Comparison of ENCODE assay signal across 15 cellular contexts in genomic region chr2:232339121-232340081, GRCh38. TPM values are rescaled to one million over a fixed set of nuclear protein-coding genes. Genes with fewer than 3 reads are reported as not detected.
A peak's percentile ranks its signal among the peaks of the same experiment; 100 is the strongest.
DNase-seq lines count a peak whose midpoint lies in the region; ATAC-seq, FAIRE-seq and TF ChIP-seq lines count a peak whose summit lies in the region.
"Had no signal": no experiment of that assay in that cellular context is flagged by ENCODE, and none has a peak within 500 bp of the region (broad histone marks: within the 10 kb centered on the region; RNA-seq: fewer than 3 reads in every experiment).

No MANE protein-coding gene starts in this region.

- in situ Hi-C loops in brain microvascular endothelial cell (cut with HindIII; ENCODE audit: low pct_ligation_motif_present, low sequenced_read_pairs): no loop called here
- in situ Hi-C loops in HepG2 (cut with HindIII; ENCODE audit: extremely low pct_ligation_motif_present, low pct_unique_long_range_greater_than_20kb): no loop called here

- no peak overlapping the region for H3K4me2 ChIP-seq in HepG2 (ENCODE audit: low read depth, low read length)

- H3K36me3 ChIP-seq in brain microvascular endothelial cell (replicated peaks) (no peaks in the 10 kb centered on the region), HepG2 (replicated peaks in 1 of 2; ENCODE audit: control insufficient read depth in 1 of 2, insufficient read depth in 2 of 2, low read length in 2 of 2) (0 out of 5 replicates have a peak, but pooled peaks cover 0 to 6% of the 10 kb centered on the region in 2 experiments)

- H3K9me3 ChIP-seq in HepG2 (ENCODE audit: low read length): no peaks in the 10 kb centered on the region
- H3K9me3 ChIP-seq: body of pancreas, mucosa of descending colon had no signal

- H3K27ac ChIP-seq in brain microvascular endothelial cell (no peak overlapping the region), HepG2 (ENCODE audit: extremely low read length, insufficient read depth, low read length) (no peak overlapping the region)
- H3K27ac ChIP-seq: body of pancreas had no signal

- H4K20me1 ChIP-seq in HepG2 (ENCODE audit: insufficient read depth, low read length): peaks cover 2% of the 10 kb centered on the region; the same call in 1 of the 2 replicates

- CTCF ChIA-PET in HepG2 (lab: Yijun Ruan, JAX; ENCODE audit: low intra/inter-chr PET ratio, low total read pairs): no interaction called here

- TF ChIP-seq EP300 in HepG2 (IDR thresholded peaks at IDR 0.05; ENCODE audit: low read depth in 2 of 2, low read length in 2 of 2) (no peak), HepG2 (CRISPR knock-in tag; IDR thresholded peaks at IDR 0.05; ENCODE audit: borderline replicate concordance) (no peak)

- H3K4me1 ChIP-seq in HepG2 (ENCODE audit: insufficient read depth, low read length): no peaks in the 10 kb centered on the region
- H3K4me1 ChIP-seq: body of pancreas had no signal

- TF ChIP-seq POLR2A in HepG2 (IDR thresholded peaks at IDR 0.05; ENCODE audit: insufficient read depth in 1 of 2, low read depth in 2 of 2, low read length in 2 of 2): no peak

- TF ChIP-seq CTCF in AG09309 (IDR thresholded peaks at IDR 0.05; ENCODE audit: control insufficient read depth, insufficient read depth, low read depth, low read length, missing control alignments) (peak; percentile 32), GM12874 (IDR thresholded peaks at IDR 0.05; ENCODE audit: insufficient read depth, low read depth, low read length) (0 out of 2 replicates have a peak, but pooled peaks have one; percentile 22), brain microvascular endothelial cell (IDR thresholded peaks at IDR 0.05; ENCODE audit: low read depth, low read length, missing control alignments) (peak; percentile 37), HepG2 (CRISPR knock-in tag; IDR thresholded peaks at IDR 0.05) (peak; percentile 54)

- H3K4me3 ChIP-seq in AG09309 (ENCODE audit: control insufficient read depth, low read depth, low read length): no peak overlapping the region
- H3K4me3 ChIP-seq in brain microvascular endothelial cell (ENCODE audit: low read depth, low read length): no peak overlapping the region
- no peak overlapping the region for H3K4me3 ChIP-seq in HepG2 (replicated peaks in 1 of 3; ENCODE audit: insufficient read depth in 1 of 3, low read depth in 2 of 3, low read length in 3 of 3)
- H3K4me3 ChIP-seq: body of pancreas, mucosa of descending colon had no signal

- H3K27me3 ChIP-seq in brain microvascular endothelial cell (replicated peaks) (no peaks in the 10 kb centered on the region), HepG2 (ENCODE audit: control insufficient read depth in 1 of 2, insufficient read depth in 2 of 2, low read length in 2 of 2) (peaks cover 0 to 6% of the 10 kb centered on the region in 2 experiments; a peak in 1 of 5 replicates)
- H3K27me3 ChIP-seq: body of pancreas had no signal

- no peak overlapping the region for H2AFZ ChIP-seq in HepG2 (ENCODE audit: low read length)

- POLR2A ChIA-PET in HepG2 (lab: Yijun Ruan, JAX): no interaction called here

- no peak overlapping the region for H3K9ac ChIP-seq in HepG2 (ENCODE audit: insufficient read depth, low read depth, low read length)

- intact Hi-C loops in HepG2 (cut with micrococcal nuclease; ENCODE audit: unreplicated experiment): no loop called here

- no peak for FAIRE-seq in HepG2 (lab: Jason Lieb, UNC)

- DNase-seq in AG09309 (ENCODE audit: low read depth) (no peak), brain microvascular endothelial cell (no peak), HepG2 (ENCODE audit: low spot score) (no peak), GF-D8 (lab: John Stamatoyannopoulos, UW) (no peak), NCI-H1048 (lab: John Stamatoyannopoulos, UW) (no peak), mucosa of gallbladder (ENCODE audit: low spot score) (no peak), NCI-H1930 (lab: John Stamatoyannopoulos, UW) (no peak)
- DNase-seq: activated CD8-positive, alpha-beta memory T cell treated with anti-CD3 and anti-CD28 coated beads, Interleukin-2, amount 50 U/mL, for 4 hours; NCI-H226; stimulated activated CD4-positive, alpha-beta T cell treated with anti-CD3 and anti-CD28 coated beads, Interleukin-4, amount 100 ng/mL, for 4 hours had no signal

- peak; percentile 60 for ATAC-seq in HepG2
- ATAC-seq: body of pancreas had no signal

- H3K79me2 ChIP-seq in HepG2 (ENCODE audit: insufficient read depth, low read length): no peaks in the 10 kb centered on the region

- no TSS peak for BruUV-seq in HepG2 (replicated peaks; lab: Mats Ljungman, UMichigan)

- WGBS in HepG2 (ENCODE audit: low lambda C conversion rate): 62% methylated on average over 22 of the region's 23 CpGs

- no peak for TF ChIP-seq RAD21 in HepG2 (CRISPR knock-in tag; IDR thresholded peaks at IDR 0.05)

TF ChIP-seq in HepG2, 621 proteins besides CTCF, POLR2A, EP300 and RAD21 (continues in another document):
- TF ChIP-seq MZF1 (CRISPR knock-in tag; IDR thresholded peaks at IDR 0.05; ENCODE audit: borderline replicate concordance): no peak
- no peak for TF ChIP-seq MEIS2 (CRISPR knock-in tag; IDR thresholded peaks at IDR 0.05)
- TF ChIP-seq AGO2 (optimal IDR thresholded peaks at IDR 0.05; ENCODE audit: low read depth, low read length): peak; percentile 79
- no peak for TF ChIP-seq FOXK1 (CRISPR knock-in tag; IDR thresholded peaks at IDR 0.05; ENCODE audit: borderline replicate concordance, low read depth)
- no peak for TF ChIP-seq ZNF737 (CRISPR knock-in tag; IDR thresholded peaks at IDR 0.05; ENCODE audit: borderline replicate concordance)
- TF ChIP-seq REPIN1 (CRISPR knock-in tag; IDR thresholded peaks at IDR 0.05; ENCODE audit: borderline replicate concordance, low read depth): no peak
- TF ChIP-seq MYC (CRISPR knock-in tag; IDR thresholded peaks at IDR 0.05; ENCODE audit: borderline replicate concordance): 0 out of 2 replicates have a peak, but pooled peaks have one; percentile 13
- peak; percentile 12; the same call in 1 of the 2 replicates for TF ChIP-seq ZNF687 (CRISPR knock-in tag; IDR thresholded peaks at IDR 0.05)

RNA-seq across cellular contexts. Expression of gene ALPP, which starts 39.1 kb away (rescaled TPM):
- not detected in 2 replicates for total RNA-seq in HepG2 (2016; rRNA removed; fragmentation: Illumina TruSeq; extraction: Trizol)
- not detected in 2 replicates for total RNA-seq in HepG2 (2016; cell fraction: cytosol; rRNA removed; fragmentation: Illumina TruSeq; extraction: Trizol; ENCODE audit: low read depth)
- not detected in 2 replicates for total RNA-seq in HepG2 (2016; cell fraction: insoluble cytoplasmic fraction; rRNA removed; fragmentation: Illumina TruSeq; extraction: Trizol)
- not detected in 2 replicates for total RNA-seq in HepG2 (2016; cell fraction: membrane; rRNA removed; fragmentation: Illumina TruSeq; extraction: Trizol)
- not detected in 2 replicates for total RNA-seq in HepG2 (2016; cell fraction: nucleus; rRNA removed; fragmentation: Illumina TruSeq; extraction: Trizol)
- not detected in 2 replicates for polyA plus RNA-seq in HepG2 (2011; rRNA removed)
- polyA plus RNA-seq in HepG2 (2011; cell fraction: cytosol; rRNA removed): not detected in 2 replicates
- not detected in 2 replicates for polyA plus RNA-seq in HepG2 (2011; cell fraction: nucleus; rRNA removed)
- not detected in 2 replicates for polyA plus RNA-seq in HepG2 (2012)
- polyA plus RNA-seq in HepG2 (2016; cell fraction: cytosol; fragmentation: Illumina TruSeq; extraction: Trizol; ENCODE audit: low read depth): not detected in 2 replicates
- polyA plus RNA-seq in HepG2 (2016; cell fraction: insoluble cytoplasmic fraction; fragmentation: Illumina TruSeq; extraction: Trizol; ENCODE audit: low read depth): not detected in 2 replicates
- not detected in 2 replicates for polyA plus RNA-seq in HepG2 (2016; cell fraction: membrane; fragmentation: Illumina TruSeq; extraction: Trizol; ENCODE audit: low read depth)
- not detected in 2 replicates for polyA plus RNA-seq in HepG2 (2016; cell fraction: nucleus; fragmentation: Illumina TruSeq; extraction: Trizol; ENCODE audit: insufficient read depth, low read depth)
- 1.1 TPM in 1 of 2 replicates, not detected in the other for polyA minus RNA-seq in HepG2 (2011; rRNA and poly(A)+ RNA removed; ENCODE audit: low replicate concordance)
- not detected in 2 replicates for polyA minus RNA-seq in HepG2 (2011; cell fraction: cytosol; rRNA and poly(A)+ RNA removed)
- not detected in 2 replicates for polyA minus RNA-seq in HepG2 (2011; cell fraction: nucleus; rRNA and poly(A)+ RNA removed)
- total RNA-seq in mucosa of gallbladder: not detected
- total RNA-seq: CD8-positive, alpha-beta memory T cell had no signal
- polyA plus RNA-seq: CD8-positive, alpha-beta memory T cell; esophagus had no signal
